ENCODE assay signal across 23 cellular contexts in the genomic region with DNA sequence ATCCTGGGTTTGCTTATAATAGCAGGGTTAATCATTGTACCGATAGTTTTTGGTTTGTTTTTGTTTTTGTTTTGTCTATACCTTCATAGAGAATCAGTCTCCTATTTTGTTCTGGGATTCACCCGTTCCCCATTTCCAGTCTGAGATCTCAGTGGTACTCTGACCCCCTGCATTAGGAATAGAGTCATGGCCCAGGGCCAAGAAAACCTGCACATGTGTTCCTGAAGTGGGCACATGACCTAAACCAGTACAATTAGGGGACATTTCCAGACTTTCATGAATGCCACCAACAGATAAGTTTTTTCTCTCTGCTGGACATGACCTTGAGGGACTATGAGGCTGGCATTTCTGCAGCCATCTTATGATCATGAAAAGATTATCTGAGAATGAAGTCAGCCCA.
"Had no signal": no experiment of that assay in that cellular context is flagged by ENCODE, and none has a peak within 500 bp of the region (broad histone marks: within the 10 kb centered on the region; RNA-seq: fewer than 3 reads in every experiment).

No MANE protein-coding gene starts in this region.

- ATAC-seq: left ventricle myocardium superior; lower lobe of right lung; naive thymus-derived CD8-positive, alpha-beta T cell; sciatic nerve; stimulated activated effector memory CD8-positive, alpha-beta T cell treated with anti-CD3 and anti-CD28 coated beads, Interleukin-12 subunit alpha, Interleukin-12 subunit beta, amount 100 ng/mL, for 72 hours had no signal

- H3K4me3 ChIP-seq: coronary artery, lower lobe of right lung, ovary, stomach, thyroid gland, vagina had no signal

- H3K27ac ChIP-seq: coronary artery, lower lobe of right lung, ovary, thyroid gland, vagina had no signal

- FAIRE-seq: endometrium, frontal cortex, keratinocyte had no signal

- H3K4me1 ChIP-seq: lower lobe of right lung, thyroid gland had no signal

- H3K36me3 ChIP-seq: lower lobe of right lung, ovary, stomach, thyroid gland, vagina had no signal

- DNase-seq: dermis blood vessel endothelial cell; effector memory CD4-positive, alpha-beta T cell; erythroblast; hypothalamus; immature natural killer cell; left ventricle myocardium superior; lower lobe of right lung; naive thymus-derived CD8-positive, alpha-beta T cell; occipital lobe; ovary; stimulated activated CD4-positive, alpha-beta T cell treated with anti-CD3 and anti-CD28 coated beads, Interleukin-2, amount 100 ng/mL, for 24 hours; stimulated activated CD4-positive, alpha-beta T cell treated with anti-CD3 and anti-CD28 coated beads, Interleukin-4, amount 100 ng/mL, for 24 hours; stimulated activated naive CD4-positive, alpha-beta T cell treated with Interleukin-2 at 50 U/mL for 16 hours; stomach; trophoblast cell had no signal

- H3K9me3 ChIP-seq: lower lobe of right lung, ovary, stomach, thyroid gland, vagina had no signal

- H3K27me3 ChIP-seq: ovary, stomach, thyroid gland, vagina had no signal
